In genomic region chr9:10045598-10045997, GRCh38 we compare ENCODE assay signal across 10 cellular contexts.
DNase-seq lines count a peak whose midpoint lies in the region; ATAC-seq and TF ChIP-seq lines count a peak whose summit lies in the region.
"Had no signal": no experiment of that assay in that cellular context is flagged by ENCODE, and none has a peak within 500 bp of the region (broad histone marks: within the 10 kb centered on the region; RNA-seq: fewer than 3 reads in every experiment).

No MANE protein-coding gene starts in this region.

- no peaks in the 10 kb centered on the region for H3K9me2 ChIP-seq in hepatocyte (replicated peaks; ENCODE audit: insufficient read depth)

- H3K36me3 ChIP-seq in hepatocyte (replicated peaks; ENCODE audit: insufficient read depth, low read depth) (no peaks in the 10 kb centered on the region), sigmoid colon (no peaks in the 10 kb centered on the region)

- H3K27ac Mint-ChIP-seq in activated naive CD8-positive, alpha-beta T cell treated with anti-CD3 and anti-CD28 coated beads, Interleukin-2, amount 50 U/mL, for 24 hours: no peak overlapping the region
- H3K27ac Mint-ChIP-seq: natural killer cell had no signal

- no peak for TF ChIP-seq POLR2A in sigmoid colon (IDR thresholded peaks at IDR 0.05)

- H3K4me1 ChIP-seq in hepatocyte (ENCODE audit: insufficient read depth): no peaks in the 10 kb centered on the region
- H3K4me1 ChIP-seq in sigmoid colon: peaks cover 0 to 12% (median 3%) of the 10 kb centered on the region in 4 donors

- no peaks in the 10 kb centered on the region for H3K4me1 Mint-ChIP-seq in activated naive CD8-positive, alpha-beta T cell treated with anti-CD3 and anti-CD28 coated beads, Interleukin-2, amount 50 U/mL, for 24 hours
- H3K4me1 Mint-ChIP-seq: natural killer cell had no signal

- no peaks in the 10 kb centered on the region for H3K9me3 Mint-ChIP-seq in activated naive CD8-positive, alpha-beta T cell treated with anti-CD3 and anti-CD28 coated beads, Interleukin-2, amount 50 U/mL, for 24 hours

- no peaks in the 10 kb centered on the region for H3K27me3 ChIP-seq in hepatocyte
- no peaks in the 10 kb centered on the region for H3K27me3 ChIP-seq in sigmoid colon

- no peak overlapping the region for H3K4me3 ChIP-seq in LNCaP clone FGC (ENCODE audit: low read depth, low read length)
- H3K4me3 ChIP-seq in hepatocyte: no peak overlapping the region
- no peak overlapping the region for H3K4me3 ChIP-seq in sigmoid colon

- H3K27me3 Mint-ChIP-seq in activated naive CD8-positive, alpha-beta T cell treated with anti-CD3 and anti-CD28 coated beads, Interleukin-2, amount 50 U/mL, for 24 hours: no peaks in the 10 kb centered on the region

- in situ Hi-C loops in ACHN (cut with HindIII; ENCODE audit: low pct_ligation_motif_present, low pct_unique_long_range_greater_than_20kb, low sequenced_read_pairs): no loop called here

- DNase-seq in ACHN (peak; percentile 12), LNCaP clone FGC (ENCODE audit: low read depth) (peak; percentile 4), hepatocyte (ENCODE audit: low spot score) (peak; percentile 12), sigmoid colon (no peak), cerebellar cortex (ENCODE audit: low spot score) (no peak)
- DNase-seq in activated naive CD8-positive, alpha-beta T cell treated with anti-CD3 and anti-CD28 coated beads, Interleukin-2, amount 50 U/mL, for 24 hours: no peak
- DNase-seq: EL, natural killer cell had no signal

- H3K9me3 ChIP-seq in hepatocyte (ENCODE audit: low read depth) (no peaks in the 10 kb centered on the region), sigmoid colon (no peaks in the 10 kb centered on the region)

- no peak overlapping the region for H3K4me2 ChIP-seq in hepatocyte

- H3K27ac ChIP-seq in hepatocyte: no peak overlapping the region
- no peak overlapping the region for H3K27ac ChIP-seq in sigmoid colon

- no peaks in the 10 kb centered on the region for H3K79me2 ChIP-seq in hepatocyte

- no peaks in the 10 kb centered on the region for H4K20me1 ChIP-seq in hepatocyte (ENCODE audit: insufficient read depth, poor library complexity, severe bottlenecking)

- no peak for TF ChIP-seq EP300 in sigmoid colon (IDR thresholded peaks at IDR 0.05)

- intact Hi-C loops in sigmoid colon (cut with DNase I): no loop called here

- peak; percentile 44 for TF ChIP-seq CTCF in LNCaP clone FGC (IDR thresholded peaks at IDR 0.05; ENCODE audit: control insufficient read depth, extremely low read depth, insufficient read depth)
- peak; percentile 59 for TF ChIP-seq CTCF in hepatocyte (IDR thresholded peaks at IDR 0.05; ENCODE audit: poor library complexity)
- TF ChIP-seq CTCF in sigmoid colon (IDR thresholded peaks at IDR 0.05): no peak

- ATAC-seq in SK-N-SH treated with all-trans-retinoic acid at 6 μM for 48 hours: 0 out of 3 replicates have a peak, but pooled peaks have one; percentile 38
- no peak for ATAC-seq in activated CD4-positive, CD25-positive, alpha-beta regulatory T cell treated with anti-CD3 and anti-CD28 coated beads, Interleukin-2, amount 50 U/mL, for 24 hours
- no peak for ATAC-seq in activated naive CD8-positive, alpha-beta T cell treated with anti-CD3 and anti-CD28 coated beads, Interleukin-2, amount 50 U/mL, for 24 hours
- ATAC-seq: natural killer cell had no signal

- 16% methylated on average over 2 of the region's 2 CpGs for WGBS in hepatocyte (ENCODE audit: low lambda C conversion rate, missing lambda C conversion rate)
- 16 to 31% methylated on average over 2 of the region's 2 CpGs for WGBS in sigmoid colon, 2 donors

- no peak overlapping the region for H3K4me3 Mint-ChIP-seq in activated naive CD8-positive, alpha-beta T cell treated with anti-CD3 and anti-CD28 coated beads, Interleukin-2, amount 50 U/mL, for 24 hours
- H3K4me3 Mint-ChIP-seq: natural killer cell had no signal

- no peak overlapping the region for H2AFZ ChIP-seq in hepatocyte

- no peaks in the 10 kb centered on the region for H3K36me3 Mint-ChIP-seq in activated naive CD8-positive, alpha-beta T cell treated with anti-CD3 and anti-CD28 coated beads, Interleukin-2, amount 50 U/mL, for 24 hours (ENCODE audit: low read depth)
- H3K36me3 Mint-ChIP-seq: natural killer cell had no signal

TF ChIP-seq in SK-N-SH treated with all-trans-retinoic acid at 6 μM for 48 hours, 23 proteins besides CTCF, POLR2A, EP300 and RAD21 (continues in another document):
- no peak for TF ChIP-seq CSDC2 (CRISPR knock-in tag; IDR thresholded peaks at IDR 0.05)
- no peak for TF ChIP-seq PATZ1 (CRISPR knock-in tag; IDR thresholded peaks at IDR 0.05; ENCODE audit: borderline replicate concordance)
- TF ChIP-seq TOX (CRISPR knock-in tag; IDR thresholded peaks at IDR 0.05; ENCODE audit: borderline replicate concordance): no peak
- TF ChIP-seq ZNF70 (CRISPR knock-in tag; IDR thresholded peaks at IDR 0.05): no peak
- no peak for TF ChIP-seq RARB (CRISPR knock-in tag; IDR thresholded peaks at IDR 0.05)
- TF ChIP-seq ARNTL (CRISPR knock-in tag; IDR thresholded peaks at IDR 0.05; ENCODE audit: borderline replicate concordance, low read depth): no peak
- TF ChIP-seq ESRRG (CRISPR knock-in tag; IDR thresholded peaks at IDR 0.05): no peak
- TF ChIP-seq, protein P1, sequence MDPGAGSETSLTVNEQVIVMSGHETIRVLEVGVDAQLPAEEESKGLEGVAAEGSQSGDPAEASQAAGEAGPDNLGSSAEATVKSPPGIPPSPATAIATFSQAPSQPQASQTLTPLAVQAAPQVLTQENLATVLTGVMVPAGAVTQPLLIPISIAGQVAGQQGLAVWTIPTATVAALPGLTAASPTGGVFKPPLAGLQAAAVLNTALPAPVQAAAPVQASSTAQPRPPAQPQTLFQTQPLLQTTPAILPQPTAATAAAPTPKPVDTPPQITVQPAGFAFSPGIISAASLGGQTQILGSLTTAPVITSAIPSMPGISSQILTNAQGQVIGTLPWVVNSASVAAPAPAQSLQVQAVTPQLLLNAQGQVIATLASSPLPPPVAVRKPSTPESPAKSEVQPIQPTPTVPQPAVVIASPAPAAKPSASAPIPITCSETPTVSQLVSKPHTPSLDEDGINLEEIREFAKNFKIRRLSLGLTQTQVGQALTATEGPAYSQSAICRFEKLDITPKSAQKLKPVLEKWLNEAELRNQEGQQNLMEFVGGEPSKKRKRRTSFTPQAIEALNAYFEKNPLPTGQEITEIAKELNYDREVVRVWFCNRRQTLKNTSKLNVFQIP (CRISPR knock-in tag; IDR thresholded peaks at IDR 0.05; ENCODE audit: borderline replicate concordance, low read depth): no peak
- TF ChIP-seq TCF4 (CRISPR knock-in tag; IDR thresholded peaks at IDR 0.05; ENCODE audit: borderline replicate concordance): no peak
- no peak for TF ChIP-seq ISL1 (CRISPR knock-in tag; IDR thresholded peaks at IDR 0.05)
- no peak for TF ChIP-seq CSRNP3 (CRISPR knock-in tag; IDR thresholded peaks at IDR 0.05)
- no peak for TF ChIP-seq ZNF8 (CRISPR knock-in tag; IDR thresholded peaks at IDR 0.05)
- TF ChIP-seq BACH2 (CRISPR knock-in tag; IDR thresholded peaks at IDR 0.05; ENCODE audit: borderline replicate concordance): no peak
- TF ChIP-seq TSHZ2 (CRISPR knock-in tag; IDR thresholded peaks at IDR 0.05): no peak

Comparison
In these comparisons a context has a peak if more than half of its experiments do, and no peak if none do; other contexts are left out.
1. DNase-seq: peak in ACHN (single experiment), LNCaP clone FGC (single experiment) and hepatocyte (single experiment); none in activated naive CD8-positive, alpha-beta T cell treated with anti-CD3 and anti-CD28 coated beads, Interleukin-2, amount 50 U/mL, for 24 hours (single experiment), sigmoid colon (single experiment) and cerebellar cortex (single experiment).
2. CTCF ChIP-seq: peak in LNCaP clone FGC (single experiment) and hepatocyte (single experiment); none in sigmoid colon (0 of 4).